Comparison of ENCODE assay signal across 12 cellular contexts in genomic region chr2:126467367-126468054, GRCh38.
DNase-seq lines count a peak whose midpoint lies in the region; ATAC-seq, FAIRE-seq and TF ChIP-seq lines count a peak whose summit lies in the region.
"Had no signal": no experiment of that assay in that cellular context is flagged by ENCODE, and none has a peak within 500 bp of the region (broad histone marks: within the 10 kb centered on the region; RNA-seq: fewer than 3 reads in every experiment).

No MANE protein-coding gene starts in this region.

- H3F3A ChIP-seq in SK-N-SH (replicated peaks; ENCODE audit: insufficient read depth): no peaks in the 10 kb centered on the region

- no TSS peak for BruUV-seq in HepG2 (replicated peaks; lab: Mats Ljungman, UMichigan)

- intact Hi-C loops in HepG2 (cut with micrococcal nuclease; ENCODE audit: unreplicated experiment): no loop called here

- H3K4me2 ChIP-seq in HepG2 (ENCODE audit: low read depth, low read length) (no peak overlapping the region), SK-N-SH (no peak overlapping the region)

- H3K9me2 ChIP-seq in SK-N-SH: no peaks in the 10 kb centered on the region

- 39% methylated on average over 6 of the region's 6 CpGs for WGBS in HepG2 (ENCODE audit: low lambda C conversion rate)
- 13% methylated on average over 6 of the region's 6 CpGs for WGBS in SK-N-SH (ENCODE audit: low lambda C conversion rate)

- TF ChIP-seq CTCF in HepG2 (CRISPR knock-in tag; IDR thresholded peaks at IDR 0.05): no peak
- no peak for TF ChIP-seq CTCF in SK-N-SH (IDR thresholded peaks at IDR 0.05)

- H3K27ac ChIP-seq in HepG2 (ENCODE audit: extremely low read length, insufficient read depth, low read length): no peak overlapping the region
- H3K27ac ChIP-seq in SK-N-SH (ENCODE audit: low read depth in 2 of 2, low read length in 1 of 2): no peak overlapping the region

- H3K4me1 ChIP-seq in HepG2 (ENCODE audit: insufficient read depth, low read length) (no peaks in the 10 kb centered on the region), SK-N-SH (ENCODE audit: control insufficient read depth in 1 of 2, insufficient read depth in 2 of 2, low read depth in 1 of 2, low read length in 1 of 2) (no peaks in the 10 kb centered on the region)

- no peak for TF ChIP-seq POLR2A in HepG2 (IDR thresholded peaks at IDR 0.05; ENCODE audit: insufficient read depth in 1 of 2, low read depth in 2 of 2, low read length in 2 of 2)

- ATAC-seq in GM18511 (IDR thresholded peaks at IDR 0.05; ENCODE audit: unreplicated experiment) (peak; percentile 95), GM19455 (IDR thresholded peaks at IDR 0.05; ENCODE audit: unreplicated experiment) (peak; percentile 73), HG02884 (IDR thresholded peaks at IDR 0.05; ENCODE audit: unreplicated experiment) (peak; percentile 91), HG03571 (IDR thresholded peaks at IDR 0.05; ENCODE audit: unreplicated experiment) (peak; percentile 97), HepG2 (no peak)
- ATAC-seq: naive thymus-derived CD4-positive, alpha-beta T cell had no signal

- POLR2A ChIA-PET in HepG2 (lab: Yijun Ruan, JAX) (no interaction called here), SK-N-SH (lab: Yijun Ruan, JAX) (no interaction called here)

- CTCF ChIA-PET in HepG2 (lab: Yijun Ruan, JAX; ENCODE audit: low intra/inter-chr PET ratio, low total read pairs): no interaction called here
- CTCF ChIA-PET in SK-N-SH (lab: Yijun Ruan, JAX): no interaction called here

- H3K36me3 ChIP-seq in HepG2 (replicated peaks in 1 of 2; ENCODE audit: control insufficient read depth in 1 of 2, insufficient read depth in 2 of 2, low read length in 2 of 2) (no peaks in the 10 kb centered on the region), SK-N-SH (replicated peaks in 1 of 2; ENCODE audit: control insufficient read depth in 1 of 2, insufficient read depth in 2 of 2, low read length in 1 of 2) (no peaks in the 10 kb centered on the region)

- no peak for DNase-seq in HepG2 (ENCODE audit: low spot score)
- DNase-seq in T1000 (lab: John Stamatoyannopoulos, UW): no peak
- no peak for DNase-seq in SK-N-SH
- no peak for DNase-seq in NCI-H146 treated with DMSO at 0.1 percent for 48 hours (lab: John Stamatoyannopoulos, UW; ENCODE audit: unreplicated experiment)
- DNase-seq: KG1; NCI-H446 treated with DMSO at 0.1 percent for 48 hours; stimulated activated CD4-positive, alpha-beta T cell treated with anti-CD3 and anti-CD28 coated beads, Interleukin-12 subunit alpha, Interleukin-12 subunit beta, amount 100 ng/mL, for 4 hours had no signal

- TF ChIP-seq EP300 in HepG2 (IDR thresholded peaks at IDR 0.05; ENCODE audit: low read depth in 2 of 2, low read length in 2 of 2) (no peak), HepG2 (CRISPR knock-in tag; IDR thresholded peaks at IDR 0.05; ENCODE audit: borderline replicate concordance) (no peak), SK-N-SH (IDR thresholded peaks at IDR 0.05; ENCODE audit: borderline replicate concordance in 1 of 2, low read depth in 1 of 2, low read length in 1 of 2) (no peak)

- H3K4me3 ChIP-seq in HepG2 (replicated peaks in 1 of 3; ENCODE audit: insufficient read depth in 1 of 3, low read depth in 2 of 3, low read length in 3 of 3) (no peak overlapping the region), SK-N-SH (ENCODE audit: low read depth in 2 of 2, low read length in 1 of 2) (no peak overlapping the region)

- TF ChIP-seq RAD21 in HepG2 (CRISPR knock-in tag; IDR thresholded peaks at IDR 0.05) (no peak), SK-N-SH (IDR thresholded peaks at IDR 0.05; ENCODE audit: low read length) (no peak)

- H3K79me2 ChIP-seq in HepG2 (ENCODE audit: insufficient read depth, low read length) (no peaks in the 10 kb centered on the region), SK-N-SH (ENCODE audit: insufficient read depth) (no peaks in the 10 kb centered on the region)

- no peak for FAIRE-seq in HepG2 (lab: Jason Lieb, UNC)

- H3K9me3 ChIP-seq in HepG2 (ENCODE audit: low read length) (no peaks in the 10 kb centered on the region), SK-N-SH (no peaks in the 10 kb centered on the region)

- H4K20me1 ChIP-seq in HepG2 (ENCODE audit: insufficient read depth, low read length) (no peaks in the 10 kb centered on the region), SK-N-SH (ENCODE audit: insufficient read depth) (no peaks in the 10 kb centered on the region)

- no peak overlapping the region for H2AFZ ChIP-seq in HepG2 (ENCODE audit: low read length)
- H2AFZ ChIP-seq in SK-N-SH (ENCODE audit: low read depth): no peak overlapping the region

- no peak overlapping the region for H3K9ac ChIP-seq in HepG2 (ENCODE audit: insufficient read depth, low read depth, low read length)
- no peak overlapping the region for H3K9ac ChIP-seq in SK-N-SH

- in situ Hi-C loops in HepG2 (cut with HindIII; ENCODE audit: extremely low pct_ligation_motif_present, low pct_unique_long_range_greater_than_20kb): no loop called here

- no peaks in the 10 kb centered on the region for H3K27me3 ChIP-seq in HepG2 (ENCODE audit: control insufficient read depth in 1 of 2, insufficient read depth in 2 of 2, low read length in 2 of 2)
- no peaks in the 10 kb centered on the region for H3K27me3 ChIP-seq in SK-N-SH (ENCODE audit: insufficient read depth)

TF ChIP-seq in HepG2, 621 proteins besides CTCF, POLR2A, EP300 and RAD21:
- no peak for TF ChIP-seq ZNF562 (CRISPR knock-in tag; IDR thresholded peaks at IDR 0.05; ENCODE audit: borderline replicate concordance)
- TF ChIP-seq GABPA (IDR thresholded peaks at IDR 0.05; ENCODE audit: low read depth, low read length): no peak
- TF ChIP-seq GABPA (CRISPR knock-in tag; IDR thresholded peaks at IDR 0.05; ENCODE audit: low read depth): no peak
- TF ChIP-seq SRF (IDR thresholded peaks at IDR 0.05; ENCODE audit: low read depth, low read length): no peak

TF ChIP-seq in SK-N-SH, 30 proteins besides CTCF, POLR2A, EP300 and RAD21:
- TF ChIP-seq EZH2phosphoT487 (IDR thresholded peaks at IDR 0.05; ENCODE audit: borderline replicate concordance, low read depth): no peak
- no peak for TF ChIP-seq FOSL2 (IDR thresholded peaks at IDR 0.05; ENCODE audit: borderline replicate concordance, low read depth)
- TF ChIP-seq GATA2 (CRISPR knock-in tag; IDR thresholded peaks at IDR 0.05): no peak
- no peak for TF ChIP-seq JUND (IDR thresholded peaks at IDR 0.05)
- TF ChIP-seq NFIC (IDR thresholded peaks at IDR 0.05; ENCODE audit: borderline replicate concordance): no peak
TF ChIP-seq in SK-N-SH: peak in this region for 0.
